Comparison of ENCODE assay signal across 9 cellular contexts in the genomic region with DNA sequence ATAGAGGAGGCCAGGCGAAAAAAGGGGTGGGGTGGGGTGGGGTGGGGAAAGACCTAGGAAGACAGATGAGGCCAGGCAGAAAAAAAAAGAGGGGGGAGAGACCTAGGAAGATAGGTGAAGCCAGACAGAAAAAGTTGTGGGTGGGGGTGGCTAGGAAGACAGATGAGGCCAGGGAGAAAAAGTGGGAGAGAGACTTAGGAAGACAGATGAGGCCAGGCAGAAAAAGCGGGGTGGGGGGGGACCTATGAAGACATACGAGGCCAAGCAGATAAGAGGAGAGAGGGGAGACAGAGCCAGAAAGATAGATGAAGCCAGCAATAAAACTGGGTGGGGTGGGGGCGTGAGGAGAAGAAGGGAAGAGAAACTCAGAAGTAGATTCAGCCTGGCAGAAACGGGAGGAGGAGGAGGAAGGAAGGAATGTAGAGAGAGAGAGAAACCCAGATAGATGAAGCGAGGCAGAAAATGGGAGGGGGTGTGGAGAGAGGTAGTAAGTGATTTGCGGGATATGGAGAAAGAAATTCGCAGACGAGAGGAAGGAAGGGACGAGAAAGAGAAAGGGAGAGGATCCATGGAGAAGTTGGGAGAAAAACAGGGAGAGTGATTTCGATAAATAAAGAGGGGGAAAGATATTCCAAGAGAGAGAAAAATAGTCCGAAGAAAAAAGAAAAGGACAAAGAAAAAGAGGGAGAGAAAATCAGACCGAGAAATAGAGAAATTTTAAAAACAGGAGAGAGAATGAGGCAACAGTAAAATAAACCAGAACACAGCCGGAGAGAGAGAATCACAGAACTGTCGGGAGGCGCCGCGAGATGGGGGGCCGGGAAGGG. TPM values are rescaled to one million over a fixed set of nuclear protein-coding genes. Genes with fewer than 3 reads are reported as not detected.
DNase-seq lines count a peak whose midpoint lies in the region; ATAC-seq and TF ChIP-seq lines count a peak whose summit lies in the region.
"Had no signal": no experiment of that assay in that cellular context is flagged by ENCODE, and none has a peak within 500 bp of the region (broad histone marks: within the 10 kb centered on the region; RNA-seq: fewer than 3 reads in every experiment).

No MANE protein-coding gene starts in this region.

- peak overlapping the region; percentile 69 to 88 for H3K4me3 ChIP-seq in SK-N-SH (ENCODE audit: low read depth in 2 of 2, low read length in 1 of 2)
- H3K4me3 ChIP-seq in endodermal cell (ENCODE audit: low read length), result peak overlapping the region; percentile 83
- H3K4me3 ChIP-seq in neural progenitor cell, result peak overlapping the region; percentile 68

- H3K4me3 Mint-ChIP-seq in endodermal cell, result peak overlapping the region; percentile 58
- peak overlapping the region; percentile 85 for H3K4me3 Mint-ChIP-seq in neural progenitor cell

- H3K27ac Mint-ChIP-seq in endodermal cell, result no peak overlapping the region
- peak overlapping the region; percentile 3 for H3K27ac Mint-ChIP-seq in neural progenitor cell

- H3K27me3 Mint-ChIP-seq in endodermal cell (ENCODE audit: insufficient read depth) (peaks cover 63% of the 10 kb centered on the region), neural progenitor cell (ENCODE audit: insufficient read depth, low read depth) (peaks cover 20% of the 10 kb centered on the region)

- peaks cover 7 to 23% of the 10 kb centered on the region in 2 experiments; a peak in 3 of 4 replicates for H3K4me1 ChIP-seq in SK-N-SH (ENCODE audit: control insufficient read depth in 1 of 2, insufficient read depth in 2 of 2, low read depth in 1 of 2, low read length in 1 of 2)
- H3K4me1 ChIP-seq in endodermal cell (ENCODE audit: control insufficient read depth, insufficient read depth, low read length), result no peaks in the 10 kb centered on the region
- H3K4me1 ChIP-seq in neural progenitor cell, result peaks cover 5% of the 10 kb centered on the region

- in situ Hi-C loops in G401 (cut with HindIII; ENCODE audit: low sequenced_read_pairs), result no loop called here

- TF ChIP-seq RAD21 in SK-N-SH (IDR thresholded peaks at IDR 0.05; ENCODE audit: low read length), result no peak

- no peaks in the 10 kb centered on the region for H3K9me3 ChIP-seq in SK-N-SH
- no peaks in the 10 kb centered on the region for H3K9me3 ChIP-seq in endodermal cell (ENCODE audit: control insufficient read depth, low read length)
- no peaks in the 10 kb centered on the region for H3K9me3 ChIP-seq in neural progenitor cell (ENCODE audit: low read depth)

- H3K36me3 Mint-ChIP-seq in endodermal cell (ENCODE audit: low read depth) (no peaks in the 10 kb centered on the region), neural progenitor cell (peaks cover 8% of the 10 kb centered on the region)

- 5% methylated on average over 19 of the region's 19 CpGs for WGBS in SK-N-SH (ENCODE audit: low lambda C conversion rate)
- 5 to 6% methylated on average over 13 to 19 of the region's 19 CpGs for WGBS in endodermal cell (ENCODE audit: insufficient coverage in 1 of 2, insufficient read length in 1 of 2), 2 experiments

- TF ChIP-seq EP300 in SK-N-SH (IDR thresholded peaks at IDR 0.05; ENCODE audit: borderline replicate concordance in 1 of 2, low read depth in 1 of 2, low read length in 1 of 2), result no peak

- H3K79me2 ChIP-seq in SK-N-SH (ENCODE audit: insufficient read depth) (peaks cover 11% of the 10 kb centered on the region), neural progenitor cell (ENCODE audit: low read depth) (no peaks in the 10 kb centered on the region)

- POLR2A ChIA-PET in SK-N-SH (lab: Yijun Ruan, JAX), result no interaction called here

- peak overlapping the region; percentile 82 for H3K9ac ChIP-seq in SK-N-SH
- peak overlapping the region; percentile 45 for H3K9ac ChIP-seq in endodermal cell (ENCODE audit: extremely low read depth, low read length, poor library complexity, severe bottlenecking)
- H3K9ac ChIP-seq in neural progenitor cell, result no peak overlapping the region

- H3F3A ChIP-seq in SK-N-SH (replicated peaks; ENCODE audit: insufficient read depth) (peaks cover 39% of the 10 kb centered on the region), neural progenitor cell (ENCODE audit: low read depth) (peaks cover 38% of the 10 kb centered on the region)

- H3K4me1 Mint-ChIP-seq in endodermal cell (peaks cover 8% of the 10 kb centered on the region), neural progenitor cell (peaks cover 18% of the 10 kb centered on the region)

- no peaks in the 10 kb centered on the region for H3K36me3 ChIP-seq in SK-N-SH (replicated peaks in 1 of 2; ENCODE audit: control insufficient read depth in 1 of 2, insufficient read depth in 2 of 2, low read length in 1 of 2)
- H3K36me3 ChIP-seq in endodermal cell (ENCODE audit: control insufficient read depth, insufficient read depth, low read length), result no peaks in the 10 kb centered on the region
- H3K36me3 ChIP-seq in neural progenitor cell, result no peaks in the 10 kb centered on the region

- ATAC-seq in GM19395 (IDR thresholded peaks at IDR 0.05; ENCODE audit: unreplicated experiment) (no peak), GM21390 (IDR thresholded peaks at IDR 0.05; ENCODE audit: unreplicated experiment) (no peak)

- H4K20me1 ChIP-seq in SK-N-SH (ENCODE audit: insufficient read depth) (no peaks in the 10 kb centered on the region), neural progenitor cell (ENCODE audit: low read depth) (peaks cover 15% of the 10 kb centered on the region)

- H3K9me2 ChIP-seq in SK-N-SH, result no peaks in the 10 kb centered on the region

- CTCF ChIA-PET in SK-N-SH (lab: Yijun Ruan, JAX), result no interaction called here

- H3K9me3 Mint-ChIP-seq in endodermal cell (peaks cover 24% of the 10 kb centered on the region), neural progenitor cell (peaks cover 4% of the 10 kb centered on the region)

- H3K27ac ChIP-seq in SK-N-SH (ENCODE audit: low read depth in 2 of 2, low read length in 1 of 2), result peak overlapping the region; percentile 88 to 89
- no peak overlapping the region for H3K27ac ChIP-seq in endodermal cell (ENCODE audit: low read depth, low read length)
- no peak overlapping the region for H3K27ac ChIP-seq in neural progenitor cell

- H3K4me2 ChIP-seq in SK-N-SH (peak overlapping the region; percentile 76), neural progenitor cell (peak overlapping the region; percentile 98)

- TF ChIP-seq CTCF in SK-N-SH (IDR thresholded peaks at IDR 0.05), result no peak
- no peak for TF ChIP-seq CTCF in endodermal cell (conservative IDR thresholded peaks at IDR 0.05)
- TF ChIP-seq CTCF in neural progenitor cell (IDR thresholded peaks at IDR 0.05), result no peak

- DNase-seq in G401 (ENCODE audit: low spot score) (peak; percentile 8), SK-N-SH (no peak), endodermal cell (no peak), neural progenitor cell (ENCODE audit: low spot score) (no peak), SW480 (ENCODE audit: low spot score) (no peak), NCI-H510A (lab: John Stamatoyannopoulos, UW) (no peak)
- DNase-seq: NCI-H2107 had no signal

- H2AFZ ChIP-seq in SK-N-SH (ENCODE audit: low read depth), result no peak overlapping the region
- no peak overlapping the region for H2AFZ ChIP-seq in neural progenitor cell (replicated peaks)

- H3K27me3 ChIP-seq in SK-N-SH (ENCODE audit: insufficient read depth) (no peaks in the 10 kb centered on the region), endodermal cell (ENCODE audit: control insufficient read depth, insufficient read depth, low read length, poor library complexity, severe bottlenecking) (peaks cover 22% of the 10 kb centered on the region), neural progenitor cell (peaks cover 64% of the 10 kb centered on the region)

TF ChIP-seq in SK-N-SH, 30 proteins besides CTCF, POLR2A, EP300 and RAD21:
- no peak for TF ChIP-seq GATA2 (CRISPR knock-in tag; IDR thresholded peaks at IDR 0.05)
- 0 out of 2 replicates have a peak, but pooled peaks have one; percentile 5 for TF ChIP-seq POLR2AphosphoS5 (IDR thresholded peaks at IDR 0.05; ENCODE audit: low read depth, low read length)
- TF ChIP-seq RCOR1 (IDR thresholded peaks at IDR 0.05; ENCODE audit: low read length), result no peak

RNA-seq across cellular contexts. Expression of a gene that starts 12.2 kb away (rescaled TPM):
- not detected in 2 replicates for total RNA-seq in G401 (2014; rRNA removed; shearing (Covaris generic))
- 0.96 and 1.2 TPM in 2 replicates for polyA plus RNA-seq in SK-N-SH (2012; rRNA removed)
- 0.42 and 0.63 TPM in 2 replicates for polyA plus RNA-seq in SK-N-SH (2012; cell fraction: cytosol; rRNA removed)
- polyA plus RNA-seq in SK-N-SH (2012; cell fraction: nucleus; rRNA removed), result 1.6 and 2.3 TPM in 2 replicates
- total RNA-seq in endodermal cell (1 to 10 TPM in 1 of 2 donors, under 1 TPM in 1; 0.92 to 1.8 TPM), neural progenitor cell (ENCODE audit: low replicate concordance) (1.0 TPM in 1 of 2 replicates, not detected in the other)
- polyA plus RNA-seq in endodermal cell (2013, experiment 1 of 2), result 1.6 TPM
- polyA plus RNA-seq in endodermal cell (2013, experiment 2 of 2), result 1.5 TPM

RNA-seq across cellular contexts. Expression of a gene that starts 16.5 kb away (rescaled TPM):
- total RNA-seq in G401 (2014; rRNA removed; shearing (Covaris generic)), result 0.68 and 1.8 TPM in 2 replicates
- polyA plus RNA-seq in SK-N-SH (2012; rRNA removed), result 1.1 and 1.3 TPM in 2 replicates
- 0.83 and 0.85 TPM in 2 replicates for polyA plus RNA-seq in SK-N-SH (2012; cell fraction: cytosol; rRNA removed)
- polyA plus RNA-seq in SK-N-SH (2012; cell fraction: nucleus; rRNA removed), result 9.0 and 9.6 TPM in 2 replicates
- total RNA-seq in endodermal cell (1 to 10 TPM in 1 of 2 donors, under 1 TPM in 1; 0.48 to 4.8 TPM), neural progenitor cell (ENCODE audit: low replicate concordance) (0.02 and 0.37 TPM in 2 replicates)
- 2.4 TPM for polyA plus RNA-seq in endodermal cell (2013, experiment 1 of 2)
- 2.1 TPM for polyA plus RNA-seq in endodermal cell (2013, experiment 2 of 2)

Comparison
In these comparisons a context has a peak if more than half of its experiments do, and no peak if none do; other contexts are left out.
1. H3K27ac ChIP-seq: peak in SK-N-SH (2 of 2); none in endodermal cell (single experiment) and neural progenitor cell (single experiment).
2. Peak in every context shown above with its lines, with median percentiles within 50 percentile points of each other: H3K4me3 ChIP-seq.